39 cellular contexts compared by ENCODE assay signal in genomic region chr14:85222344-85222743, GRCh38.
"Had no signal": no experiment of that assay in that cellular context is flagged by ENCODE, and none has a peak within 500 bp of the region (broad histone marks: within the 10 kb centered on the region; RNA-seq: fewer than 3 reads in every experiment).

No MANE protein-coding gene starts in this region.

- H3K36me3 Mint-ChIP-seq: activated CD8-positive, alpha-beta memory T cell treated with anti-CD3 and anti-CD28 coated beads, Interleukin-2, amount 10 ng/mL, durations not matched to agents 7 days and 5 days; activated naive CD4-positive, alpha-beta T cell treated with anti-CD3 and anti-CD28 coated beads, Interleukin-2, amount 10 ng/mL, durations not matched to agents 7 days and 5 days; activated naive CD4-positive, alpha-beta T cell treated with anti-CD3 and anti-CD28 coated beads, Interleukin-2, amount 50 U/mL, for 24 hours; activated naive CD8-positive, alpha-beta T cell; activated naive CD8-positive, alpha-beta T cell treated with anti-CD3 and anti-CD28 coated beads, Interleukin-2, amount 10 ng/mL, durations not matched to agents 7 days and 5 days; brain had no signal

- H3K27ac ChIP-seq: ascending aorta, cardiac muscle cell, VCaP had no signal

- FAIRE-seq: bronchial epithelial cell, TTC549 had no signal

- H3K9me3 ChIP-seq: ascending aorta had no signal

- H3K4me1 Mint-ChIP-seq: activated CD4-positive, alpha-beta memory T cell treated with anti-CD3 and anti-CD28 coated beads, Interleukin-2, amount 10 ng/mL, durations not matched to agents 7 days and 5 days; activated CD4-positive, alpha-beta T cell treated with anti-CD3 and anti-CD28 coated beads for 36 hours; activated CD4-positive, alpha-beta T cell treated with anti-CD3 and anti-CD28 coated beads, Interleukin-2, amount 10 ng/mL, durations not matched to agents 7 days and 5 days; activated CD8-positive, alpha-beta memory T cell treated with anti-CD3 and anti-CD28 coated beads, Interleukin-2, amount 10 ng/mL, durations not matched to agents 7 days and 5 days; activated naive CD4-positive, alpha-beta T cell treated with anti-CD3 and anti-CD28 coated beads, Interleukin-2, amount 10 ng/mL, durations not matched to agents 7 days and 5 days; activated naive CD4-positive, alpha-beta T cell treated with anti-CD3 and anti-CD28 coated beads, Interleukin-2, amount 50 U/mL, for 24 hours; activated naive CD8-positive, alpha-beta T cell treated with anti-CD3 and anti-CD28 coated beads, Interleukin-2, amount 10 ng/mL, durations not matched to agents 7 days and 5 days; activated naive CD8-positive, alpha-beta T cell treated with anti-CD3 and anti-CD28 coated beads, Interleukin-2, amount 50 U/mL, for 24 hours; central memory CD8-positive, alpha-beta T cell had no signal

- H3K4me1 ChIP-seq: ascending aorta had no signal

- ATAC-seq: activated CD4-positive, alpha-beta T cell treated with anti-CD3 and anti-CD28 coated beads for 36 hours; activated CD4-positive, CD25-positive, alpha-beta regulatory T cell treated with anti-CD3 and anti-CD28 coated beads, Interleukin-2, amount 50 U/mL, for 24 hours; activated CD8-positive, alpha-beta memory T cell treated with anti-CD3 and anti-CD28 coated beads, Interleukin-2, amount 10 ng/mL, durations not matched to agents 7 days and 5 days; activated CD8-positive, alpha-beta T cell treated with anti-CD3 and anti-CD28 coated beads, Interleukin-2, amount 10 ng/mL, durations not matched to agents 7 days and 5 days; activated naive CD8-positive, alpha-beta T cell treated with anti-CD3 and anti-CD28 coated beads, Interleukin-2, amount 50 U/mL, for 24 hours had no signal

- H3K27me3 ChIP-seq: ascending aorta, cardiac muscle cell had no signal

- DNase-seq: activated CD4-positive, alpha-beta memory T cell treated with anti-CD3 and anti-CD28 coated beads, Interleukin-2, amount 10 ng/mL, durations not matched to agents 7 days and 5 days; activated CD4-positive, alpha-beta T cell treated with anti-CD3 and anti-CD28 coated beads for 1 hour; activated CD4-positive, alpha-beta T cell treated with anti-CD3 and anti-CD28 coated beads for 36 hours; activated CD4-positive, alpha-beta T cell treated with anti-CD3 and anti-CD28 coated beads for 48 hours; activated CD4-positive, alpha-beta T cell treated with anti-CD3 and anti-CD28 coated beads, Interleukin-2, amount 10 ng/mL, durations not matched to agents 7 days and 5 days; activated CD4-positive, alpha-beta T cell treated with anti-CD3 and anti-CD28 coated beads, Interleukin-2, amount 50 U/mL, for 48 hours; activated CD4-positive, CD25-positive, alpha-beta regulatory T cell; activated CD8-positive, alpha-beta memory T cell treated with anti-CD3 and anti-CD28 coated beads for 24 hours; activated CD8-positive, alpha-beta memory T cell treated with anti-CD3 and anti-CD28 coated beads, Interleukin-2, amount 10 ng/mL, durations not matched to agents 7 days and 5 days; activated CD8-positive, alpha-beta memory T cell treated with anti-CD3 and anti-CD28 coated beads, Interleukin-2, amount 50 U/mL, for 48 hours; activated CD8-positive, alpha-beta T cell treated with anti-CD3 and anti-CD28 coated beads, Interleukin-2, amount 10 ng/mL, durations not matched to agents 7 days and 5 days; activated effector memory CD4-positive, alpha-beta T cell treated with Interleukin-2 at 50 U/mL for 16 hours; activated gamma-delta T cell; activated naive CD4-positive, alpha-beta T cell treated with anti-CD3 and anti-CD28 coated beads, Interleukin-2, amount 10 ng/mL, durations not matched to agents 7 days and 5 days; activated naive CD4-positive, alpha-beta T cell treated with Interleukin-2 at 50 U/mL for 16 hours; activated naive CD8-positive, alpha-beta T cell treated with anti-CD3 and anti-CD28 coated beads, Interleukin-2, amount 10 ng/mL, durations not matched to agents 7 days and 5 days; activated naive CD8-positive, alpha-beta T cell treated with anti-CD3 and anti-CD28 coated beads, Interleukin-2, amount 50 U/mL, for 24 hours; activated T-cell treated with anti-CD3 and anti-CD28 coated beads, Interleukin-2, amount 50 U/mL, for 24 hours; activated T-cell treated with anti-CD3 and anti-CD28 coated beads, Interleukin-2, amount 50 U/mL, for 48 hours; amygdala; anterior cingulate cortex; caudate nucleus; cerebellar nuclear complex; T-helper 1 cell; T-helper 2 cell; T-helper 9 cell had no signal

- H3K27me3 Mint-ChIP-seq: activated CD4-positive, alpha-beta memory T cell treated with anti-CD3 and anti-CD28 coated beads, Interleukin-2, amount 10 ng/mL, durations not matched to agents 7 days and 5 days; activated CD4-positive, alpha-beta T cell treated with anti-CD3 and anti-CD28 coated beads for 36 hours; activated CD4-positive, alpha-beta T cell treated with anti-CD3 and anti-CD28 coated beads, Interleukin-2, amount 10 ng/mL, durations not matched to agents 7 days and 5 days; activated CD8-positive, alpha-beta memory T cell treated with anti-CD3 and anti-CD28 coated beads, Interleukin-2, amount 10 ng/mL, durations not matched to agents 7 days and 5 days; activated naive CD4-positive, alpha-beta T cell treated with anti-CD3 and anti-CD28 coated beads, Interleukin-2, amount 10 ng/mL, durations not matched to agents 7 days and 5 days; activated naive CD4-positive, alpha-beta T cell treated with anti-CD3 and anti-CD28 coated beads, Interleukin-2, amount 50 U/mL, for 24 hours; activated naive CD8-positive, alpha-beta T cell; activated naive CD8-positive, alpha-beta T cell treated with anti-CD3 and anti-CD28 coated beads, Interleukin-2, amount 10 ng/mL, durations not matched to agents 7 days and 5 days; activated naive CD8-positive, alpha-beta T cell treated with anti-CD3 and anti-CD28 coated beads, Interleukin-2, amount 50 U/mL, for 24 hours; activated T-cell treated with anti-CD3 and anti-CD28 coated beads, Interleukin-2, amount 50 U/mL, for 24 hours; central memory CD8-positive, alpha-beta T cell had no signal

- H3K36me3 ChIP-seq: ascending aorta, cardiac muscle cell had no signal

- H3K4me3 ChIP-seq: ascending aorta, cardiac muscle cell had no signal

- H3K27ac Mint-ChIP-seq: activated CD4-positive, alpha-beta memory T cell treated with anti-CD3 and anti-CD28 coated beads, Interleukin-2, amount 10 ng/mL, durations not matched to agents 7 days and 5 days; activated CD4-positive, alpha-beta T cell treated with anti-CD3 and anti-CD28 coated beads for 36 hours; activated CD4-positive, alpha-beta T cell treated with anti-CD3 and anti-CD28 coated beads, Interleukin-2, amount 10 ng/mL, durations not matched to agents 7 days and 5 days; activated CD8-positive, alpha-beta memory T cell treated with anti-CD3 and anti-CD28 coated beads, Interleukin-2, amount 10 ng/mL, durations not matched to agents 7 days and 5 days; activated CD8-positive, alpha-beta T cell treated with anti-CD3 and anti-CD28 coated beads, Interleukin-2, amount 10 ng/mL, durations not matched to agents 7 days and 5 days; activated naive CD4-positive, alpha-beta T cell treated with anti-CD3 and anti-CD28 coated beads, Interleukin-2, amount 10 ng/mL, durations not matched to agents 7 days and 5 days; activated naive CD4-positive, alpha-beta T cell treated with anti-CD3 and anti-CD28 coated beads, Interleukin-2, amount 50 U/mL, for 24 hours; activated naive CD8-positive, alpha-beta T cell; activated naive CD8-positive, alpha-beta T cell treated with anti-CD3 and anti-CD28 coated beads, Interleukin-2, amount 10 ng/mL, durations not matched to agents 7 days and 5 days; activated naive CD8-positive, alpha-beta T cell treated with anti-CD3 and anti-CD28 coated beads, Interleukin-2, amount 50 U/mL, for 24 hours; activated T-cell treated with anti-CD3 and anti-CD28 coated beads, Interleukin-2, amount 50 U/mL, for 24 hours; activated T-helper 2 cell treated with anti-CD3 and anti-CD28 coated beads, Interferon-gamma antibody, Interleukin-2, Interleukin-4, amounts not matched to agents 10 μg/mL and 5 μg/mL and 100 μg/mL, durations not matched to agents 14 hours and 24 hours and 36 hours; brain; T-helper 1 cell treated with Interleukin-12 subunit alpha and Interleukin-12 subunit beta and Interleukin-4 antibody, amounts not matched to agents 30 μg/mL and 1 μg/mL, for 36 hours; T-helper 2 cell treated with Interferon-gamma antibody and Interleukin-4, amounts not matched to agents 5 μg/mL and 100 μg/mL, for 36 hours had no signal

- H3K4me3 Mint-ChIP-seq: activated CD4-positive, alpha-beta memory T cell treated with anti-CD3 and anti-CD28 coated beads, Interleukin-2, amount 10 ng/mL, durations not matched to agents 7 days and 5 days; activated CD4-positive, alpha-beta T cell treated with anti-CD3 and anti-CD28 coated beads for 36 hours; activated CD4-positive, alpha-beta T cell treated with anti-CD3 and anti-CD28 coated beads, Interleukin-2, amount 10 ng/mL, durations not matched to agents 7 days and 5 days; activated CD8-positive, alpha-beta memory T cell treated with anti-CD3 and anti-CD28 coated beads, Interleukin-2, amount 10 ng/mL, durations not matched to agents 7 days and 5 days; activated CD8-positive, alpha-beta T cell treated with anti-CD3 and anti-CD28 coated beads, Interleukin-2, amount 10 ng/mL, durations not matched to agents 7 days and 5 days; activated naive CD4-positive, alpha-beta T cell treated with anti-CD3 and anti-CD28 coated beads, Interleukin-2, amount 10 ng/mL, durations not matched to agents 7 days and 5 days; activated naive CD4-positive, alpha-beta T cell treated with anti-CD3 and anti-CD28 coated beads, Interleukin-2, amount 50 U/mL, for 24 hours; activated naive CD8-positive, alpha-beta T cell; activated naive CD8-positive, alpha-beta T cell treated with anti-CD3 and anti-CD28 coated beads, Interleukin-2, amount 10 ng/mL, durations not matched to agents 7 days and 5 days; activated naive CD8-positive, alpha-beta T cell treated with anti-CD3 and anti-CD28 coated beads, Interleukin-2, amount 50 U/mL, for 24 hours; activated T-cell treated with anti-CD3 and anti-CD28 coated beads, Interleukin-2, amount 50 U/mL, for 24 hours; brain; central memory CD8-positive, alpha-beta T cell; T-helper 1 cell treated with Interleukin-12 subunit alpha and Interleukin-12 subunit beta and Interleukin-4 antibody, amounts not matched to agents 30 μg/mL and 1 μg/mL, for 36 hours; T-helper 2 cell treated with Interferon-gamma antibody and Interleukin-4, amounts not matched to agents 5 μg/mL and 100 μg/mL, for 36 hours had no signal
